9 cellular contexts compared by ENCODE assay signal in genomic region chr3:30319713-30320112, GRCh38.
DNase-seq lines count a peak whose midpoint lies in the region; ATAC-seq and TF ChIP-seq lines count a peak whose summit lies in the region.
"Had no signal": no experiment of that assay in that cellular context is flagged by ENCODE, and none has a peak within 500 bp of the region (broad histone marks: within the 10 kb centered on the region; RNA-seq: fewer than 3 reads in every experiment).

No MANE protein-coding gene starts in this region.

- no peak overlapping the region for H3K27ac ChIP-seq in RWPE1
- H3K27ac ChIP-seq: gastrocnemius medialis had no signal

- ATAC-seq in Right ventricle myocardium inferior, result peak; percentile 58
- ATAC-seq in HG03135 (IDR thresholded peaks at IDR 0.05; ENCODE audit: unreplicated experiment), result peak; percentile 75
- no peak for ATAC-seq in GM19452 (IDR thresholded peaks at IDR 0.05; ENCODE audit: unreplicated experiment)

- intact Hi-C loops in Right ventricle myocardium inferior (cut with DNase I), result no loop called here
- intact Hi-C loops in cardiac septum (cut with DNase I), result no loop called here

- DNase-seq in Right ventricle myocardium inferior (ENCODE audit: missing footprints), result no peak
- DNase-seq in cardiac septum (ENCODE audit: low spot score), result no peak
- peak; percentile 41 for DNase-seq in RWPE1 (ENCODE audit: low spot score)
- DNase-seq in amniotic stem cell (lab: John Stamatoyannopoulos, UW), result peak; percentile 27
- peak; percentile 71 for DNase-seq in islet precursor cell
- peak in 5 of 6 experiments; percentile 2 to 63 (median 40) for DNase-seq in stimulated activated naive CD4-positive, alpha-beta T cell (lab: John Stamatoyannopoulos, UW)

- TF ChIP-seq CTCF in RWPE1 (conservative IDR thresholded peaks at IDR 0.05; ENCODE audit: low read depth), result peak; percentile 32

- POLR2A ChIA-PET in RWPE1 (lab: Yijun Ruan, JAX; ENCODE audit: low non-redundant PET), result no interaction called here

- CTCF ChIA-PET in RWPE1 (lab: Yijun Ruan, JAX), result interaction anchor here (0.6 to 0.7 kb wide), 2 partner anchors 361 to 581 kb away, joined by 3 read pairs; no protein-coding TSS in a partner anchor

Comparison
In these comparisons a context has a peak if more than half of its experiments do, and no peak if none do; other contexts are left out.
1. DNase-seq: peak in RWPE1 (single experiment), amniotic stem cell (single experiment), islet precursor cell (single experiment) and stimulated activated naive CD4-positive, alpha-beta T cell (5 of 6); none in Right ventricle myocardium inferior (single experiment) and cardiac septum (single experiment).